Comparison of ENCODE assay signal across 18 cellular contexts in the genomic region with DNA sequence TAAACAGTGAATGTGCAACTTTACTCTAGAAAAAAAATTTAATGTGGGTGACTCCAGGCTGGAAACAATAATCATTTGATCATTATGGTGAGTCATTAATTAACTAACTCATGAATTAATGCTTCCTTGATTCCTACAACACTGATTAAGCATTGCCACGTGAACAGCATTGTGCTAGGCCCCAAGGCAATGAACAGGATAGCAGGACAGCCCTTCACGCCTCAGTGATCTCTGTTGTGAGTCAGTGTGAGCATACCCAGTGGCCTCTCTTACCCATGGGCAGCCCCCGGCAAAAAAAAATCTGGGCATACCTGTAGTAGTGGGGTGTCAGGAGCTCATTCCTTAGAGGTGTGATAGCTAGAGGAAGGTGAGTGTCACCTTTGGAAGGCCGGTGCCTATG.
A peak's percentile ranks its signal among the peaks of the same experiment; 100 is the strongest.
DNase-seq lines count a peak whose midpoint lies in the region; ATAC-seq and TF ChIP-seq lines count a peak whose summit lies in the region.
"Had no signal": no experiment of that assay in that cellular context is flagged by ENCODE, and none has a peak within 500 bp of the region (broad histone marks: within the 10 kb centered on the region; RNA-seq: fewer than 3 reads in every experiment).

No MANE protein-coding gene starts in this region.

- H3K79me2 ChIP-seq in PC-3 (ENCODE audit: low read length) (no peaks in the 10 kb centered on the region), neural progenitor cell (ENCODE audit: low read depth) (no peaks in the 10 kb centered on the region)

- no peak overlapping the region for H3K4me2 ChIP-seq in PC-3 (ENCODE audit: low read length)
- no peak overlapping the region for H3K4me2 ChIP-seq in neural progenitor cell

- H3K4me3 ChIP-seq in PC-3 (ENCODE audit: low read length) (no peak overlapping the region), epithelial cell of proximal tubule (ENCODE audit: low read depth, low read length) (no peak overlapping the region), neural progenitor cell (no peak overlapping the region)
- H3K4me3 ChIP-seq: dorsolateral prefrontal cortex, sigmoid colon had no signal

- H3K27ac Mint-ChIP-seq in neural progenitor cell: peak overlapping the region; percentile 80
- H3K27ac Mint-ChIP-seq in activated CD4-positive, alpha-beta memory T cell treated with anti-CD3 and anti-CD28 coated beads for 36 hours: no peak overlapping the region
- H3K27ac Mint-ChIP-seq: activated CD8-positive, alpha-beta T cell treated with anti-CD3 and anti-CD28 coated beads, Interleukin-2, amount 10 ng/mL, durations not matched to agents 7 days and 5 days; activated T-helper 17 cell treated with anti-CD3 and anti-CD28 coated beads, Interleukin-2, amount 50 U/mL, for 72 hours; stimulated activated naive B cell treated with anti-CD40 and anti-IgM and Interleukin-4, amounts not matched to agents 10 μg/mL and 1 μg/mL and 100 μg/mL, for 72 hours had no signal

- no TSS peak for BruUV-seq in PC-3 (replicated peaks; lab: Mats Ljungman, UMichigan)

- H3K9me3 ChIP-seq in PC-3 (ENCODE audit: low read length): no peaks in the 10 kb centered on the region
- H3K9me3 ChIP-seq in neural progenitor cell (ENCODE audit: low read depth): no peaks in the 10 kb centered on the region
- H3K9me3 ChIP-seq: sigmoid colon had no signal

- H3K9me2 ChIP-seq in PC-3 (replicated peaks; ENCODE audit: low read length): no peaks in the 10 kb centered on the region

- H3F3A ChIP-seq in PC-3 (ENCODE audit: low read length, unreplicated experiment) (no peaks in the 10 kb centered on the region), neural progenitor cell (ENCODE audit: low read depth) (peaks cover 33% of the 10 kb centered on the region)

- ATAC-seq in GM18511 (IDR thresholded peaks at IDR 0.05; ENCODE audit: unreplicated experiment) (peak; percentile 69), PC-3 (peak; percentile 58), HG03460 (IDR thresholded peaks at IDR 0.05; ENCODE audit: unreplicated experiment) (no peak)
- ATAC-seq: activated CD8-positive, alpha-beta T cell treated with anti-CD3 and anti-CD28 coated beads, Interleukin-2, amount 10 ng/mL, durations not matched to agents 7 days and 5 days; activated T-helper 17 cell treated with anti-CD3 and anti-CD28 coated beads, Interleukin-2, amount 50 U/mL, for 72 hours had no signal

- H3K9me3 Mint-ChIP-seq in neural progenitor cell: no peaks in the 10 kb centered on the region
- no peaks in the 10 kb centered on the region for H3K9me3 Mint-ChIP-seq in activated CD4-positive, alpha-beta memory T cell treated with anti-CD3 and anti-CD28 coated beads for 36 hours
- H3K9me3 Mint-ChIP-seq: activated T-helper 17 cell treated with anti-CD3 and anti-CD28 coated beads, Interleukin-2, amount 50 U/mL, for 72 hours; stimulated activated naive B cell treated with anti-CD40 and anti-IgM and Interleukin-4, amounts not matched to agents 10 μg/mL and 1 μg/mL and 100 μg/mL, for 72 hours had no signal

- intact Hi-C loops in PC-3 (cut with micrococcal nuclease): loop anchor here (5.0 kb wide), 1 partner anchor 43 kb away; no protein-coding TSS in a partner anchor
- intact Hi-C loops in activated CD4-positive, alpha-beta memory T cell treated with anti-CD3 and anti-CD28 coated beads for 36 hours (cut with micrococcal nuclease): no loop called here

- peaks cover 36% of the 10 kb centered on the region for H3K4me1 ChIP-seq in PC-3 (ENCODE audit: insufficient read depth, low read length)
- H3K4me1 ChIP-seq in neural progenitor cell: peaks cover 24% of the 10 kb centered on the region

- H3K36me3 Mint-ChIP-seq in neural progenitor cell: peaks cover 38% of the 10 kb centered on the region
- no peaks in the 10 kb centered on the region for H3K36me3 Mint-ChIP-seq in activated CD4-positive, alpha-beta memory T cell treated with anti-CD3 and anti-CD28 coated beads for 36 hours
- H3K36me3 Mint-ChIP-seq: stimulated activated naive B cell treated with anti-CD40 and anti-IgM and Interleukin-4, amounts not matched to agents 10 μg/mL and 1 μg/mL and 100 μg/mL, for 72 hours had no signal

- no peak overlapping the region for H3K9ac ChIP-seq in PC-3 (ENCODE audit: low read length)
- no peak overlapping the region for H3K9ac ChIP-seq in neural progenitor cell

- H2AFZ ChIP-seq in PC-3 (ENCODE audit: low read length) (no peak overlapping the region), neural progenitor cell (replicated peaks) (no peak overlapping the region)

- peaks cover 18% of the 10 kb centered on the region for H3K4me1 Mint-ChIP-seq in neural progenitor cell
- no peaks in the 10 kb centered on the region for H3K4me1 Mint-ChIP-seq in activated CD4-positive, alpha-beta memory T cell treated with anti-CD3 and anti-CD28 coated beads for 36 hours (ENCODE audit: low read depth)
- H3K4me1 Mint-ChIP-seq: activated T-helper 17 cell treated with anti-CD3 and anti-CD28 coated beads, Interleukin-2, amount 50 U/mL, for 72 hours; stimulated activated naive B cell treated with anti-CD40 and anti-IgM and Interleukin-4, amounts not matched to agents 10 μg/mL and 1 μg/mL and 100 μg/mL, for 72 hours had no signal

- no peaks in the 10 kb centered on the region for H3K27me3 Mint-ChIP-seq in neural progenitor cell (ENCODE audit: insufficient read depth, low read depth)
- no peaks in the 10 kb centered on the region for H3K27me3 Mint-ChIP-seq in activated CD4-positive, alpha-beta memory T cell treated with anti-CD3 and anti-CD28 coated beads for 36 hours

- CTCF ChIA-PET in PC-3 (lab: Charles Lee): interaction anchor here (0.6 kb wide), 1 partner anchor 358 kb away, joined by 4 read pairs; no protein-coding TSS in a partner anchor
- CTCF ChIA-PET in activated CD4-positive, alpha-beta memory T cell treated with anti-CD3 and anti-CD28 coated beads for 36 hours (lab: Charles Lee): no interaction called here

- no peak for TF ChIP-seq CTCF in PC-3 (conservative IDR thresholded peaks at IDR 0.05; ENCODE audit: low read depth, low read length)
- no peak for TF ChIP-seq CTCF in epithelial cell of proximal tubule (conservative IDR thresholded peaks at IDR 0.05; ENCODE audit: low read depth, low read length)
- no peak for TF ChIP-seq CTCF in neural progenitor cell (IDR thresholded peaks at IDR 0.05)

- DNase-seq in PC-3 (peak; percentile 66), epithelial cell of proximal tubule (ENCODE audit: low read depth) (peak; percentile 94), neural progenitor cell (ENCODE audit: low spot score) (peak; percentile 27), AG20443 (ENCODE audit: low spot score) (no peak)
- DNase-seq in stimulated activated naive CD4-positive, alpha-beta T cell treated with Interleukin-2 at 50 U/mL for 16 hours (lab: John Stamatoyannopoulos, UW): no peak
- DNase-seq in activated CD4-positive, alpha-beta memory T cell treated with anti-CD3 and anti-CD28 coated beads for 36 hours: no peak
- DNase-seq: activated CD8-positive, alpha-beta T cell treated with anti-CD3 and anti-CD28 coated beads, Interleukin-2, amount 10 ng/mL, durations not matched to agents 7 days and 5 days; anterior cingulate cortex; dorsolateral prefrontal cortex; HCEC 1CT; NCI-H1930; NCI-H774; SIG-M5; sigmoid colon; stimulated activated naive B cell treated with anti-CD40 and anti-IgM and Interleukin-4, amounts not matched to agents 10 μg/mL and 1 μg/mL and 100 μg/mL, for 72 hours had no signal

- H4K20me1 ChIP-seq in PC-3 (ENCODE audit: low read length) (no peaks in the 10 kb centered on the region), neural progenitor cell (ENCODE audit: low read depth) (no peaks in the 10 kb centered on the region)

- no peaks in the 10 kb centered on the region for H3K36me3 ChIP-seq in PC-3 (ENCODE audit: low read depth, low read length)
- H3K36me3 ChIP-seq in neural progenitor cell: no peaks in the 10 kb centered on the region

- no peak overlapping the region for H3K4me3 Mint-ChIP-seq in neural progenitor cell
- no peak overlapping the region for H3K4me3 Mint-ChIP-seq in activated CD4-positive, alpha-beta memory T cell treated with anti-CD3 and anti-CD28 coated beads for 36 hours
- H3K4me3 Mint-ChIP-seq: activated CD8-positive, alpha-beta T cell treated with anti-CD3 and anti-CD28 coated beads, Interleukin-2, amount 10 ng/mL, durations not matched to agents 7 days and 5 days; activated T-helper 17 cell treated with anti-CD3 and anti-CD28 coated beads, Interleukin-2, amount 50 U/mL, for 72 hours; stimulated activated naive B cell treated with anti-CD40 and anti-IgM and Interleukin-4, amounts not matched to agents 10 μg/mL and 1 μg/mL and 100 μg/mL, for 72 hours had no signal

- peak overlapping the region; percentile 28 for H3K27ac ChIP-seq in PC-3 (ENCODE audit: low read length)
- H3K27ac ChIP-seq in neural progenitor cell: peak overlapping the region; percentile 31
- H3K27ac ChIP-seq: dorsolateral prefrontal cortex had no signal

- POLR2A ChIA-PET in PC-3 (lab: Charles Lee; ENCODE audit: unreplicated experiment): interaction anchor here (0.6 to 1.0 kb wide), 2 partner anchors 238 to 418 kb away, joined by 3 to 5 read pairs; no protein-coding TSS in a partner anchor
- POLR2A ChIA-PET in activated CD4-positive, alpha-beta memory T cell treated with anti-CD3 and anti-CD28 coated beads for 36 hours (lab: Charles Lee): interaction anchor here (0.6 kb wide), 1 partner anchor 363 kb away, joined by 3 read pairs; no protein-coding TSS in a partner anchor

- no peaks in the 10 kb centered on the region for H3K27me3 ChIP-seq in PC-3 (ENCODE audit: low read length)
- no peaks in the 10 kb centered on the region for H3K27me3 ChIP-seq in neural progenitor cell
- H3K27me3 ChIP-seq: dorsolateral prefrontal cortex, sigmoid colon had no signal

Comparison
In these comparisons a context has a peak if more than half of its experiments do, and no peak if none do; other contexts are left out.
1. DNase-seq: peak in PC-3 (single experiment), epithelial cell of proximal tubule (single experiment) and neural progenitor cell (single experiment); none in stimulated activated naive CD4-positive, alpha-beta T cell treated with Interleukin-2 at 50 U/mL for 16 hours (single experiment), AG20443 (single experiment) and activated CD4-positive, alpha-beta memory T cell treated with anti-CD3 and anti-CD28 coated beads for 36 hours (single experiment).